1 cellular context compared by ENCODE assay signal in the genomic region with DNA sequence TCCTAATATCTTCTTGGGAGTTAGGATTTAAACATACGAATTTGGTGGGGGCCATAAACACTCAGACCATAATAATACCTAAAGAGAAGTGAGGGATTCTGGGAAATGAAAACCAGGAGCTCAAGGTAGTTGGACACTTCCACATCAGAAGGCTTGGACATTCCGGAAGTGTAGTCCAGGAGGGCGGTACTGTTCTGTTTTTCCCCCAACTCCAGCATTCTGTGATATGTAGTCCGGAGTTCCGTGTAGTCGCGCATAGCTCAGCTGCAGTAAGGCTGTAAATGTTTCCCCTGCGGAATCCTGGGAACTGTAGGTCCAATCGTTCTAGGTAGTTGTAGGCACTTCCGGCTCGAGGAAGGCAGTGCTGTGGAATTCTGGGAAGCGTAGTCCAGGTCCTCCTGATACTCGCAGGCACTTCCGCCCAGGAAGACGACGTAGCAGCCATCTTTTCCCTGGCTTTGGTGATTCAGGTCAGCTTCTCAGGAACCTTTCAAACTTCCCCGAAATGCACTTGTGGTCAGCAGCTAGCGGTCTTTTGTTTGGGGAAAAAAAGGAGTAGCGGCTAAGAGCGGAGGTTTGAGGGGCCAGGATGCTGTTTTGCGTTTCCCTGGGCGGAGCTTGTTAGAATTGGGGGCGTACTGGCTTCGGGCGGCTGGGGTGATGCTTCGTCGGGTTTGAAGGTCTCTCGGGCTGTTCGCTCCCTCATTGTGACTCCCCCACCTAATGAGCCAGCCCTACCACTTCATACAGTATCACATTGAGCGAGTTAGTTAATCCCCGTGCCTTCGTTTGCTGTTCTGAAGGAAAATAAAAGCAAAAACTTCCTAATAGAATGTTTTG.
A peak's percentile ranks its signal among the peaks of the same experiment; 100 is the strongest.
TF ChIP-seq lines count a peak whose summit lies in the region.

Gene ZNF226, plus strand, starts transcription at position 428 of the 840 bp plus-strand sequence. CDS start 4,981 bp downstream, outside the sequence.

TF ChIP-seq in HepG2, 621 proteins besides CTCF, POLR2A, EP300 and RAD21 (continued from another document and continues in another):
- TF ChIP-seq, protein P1, sequence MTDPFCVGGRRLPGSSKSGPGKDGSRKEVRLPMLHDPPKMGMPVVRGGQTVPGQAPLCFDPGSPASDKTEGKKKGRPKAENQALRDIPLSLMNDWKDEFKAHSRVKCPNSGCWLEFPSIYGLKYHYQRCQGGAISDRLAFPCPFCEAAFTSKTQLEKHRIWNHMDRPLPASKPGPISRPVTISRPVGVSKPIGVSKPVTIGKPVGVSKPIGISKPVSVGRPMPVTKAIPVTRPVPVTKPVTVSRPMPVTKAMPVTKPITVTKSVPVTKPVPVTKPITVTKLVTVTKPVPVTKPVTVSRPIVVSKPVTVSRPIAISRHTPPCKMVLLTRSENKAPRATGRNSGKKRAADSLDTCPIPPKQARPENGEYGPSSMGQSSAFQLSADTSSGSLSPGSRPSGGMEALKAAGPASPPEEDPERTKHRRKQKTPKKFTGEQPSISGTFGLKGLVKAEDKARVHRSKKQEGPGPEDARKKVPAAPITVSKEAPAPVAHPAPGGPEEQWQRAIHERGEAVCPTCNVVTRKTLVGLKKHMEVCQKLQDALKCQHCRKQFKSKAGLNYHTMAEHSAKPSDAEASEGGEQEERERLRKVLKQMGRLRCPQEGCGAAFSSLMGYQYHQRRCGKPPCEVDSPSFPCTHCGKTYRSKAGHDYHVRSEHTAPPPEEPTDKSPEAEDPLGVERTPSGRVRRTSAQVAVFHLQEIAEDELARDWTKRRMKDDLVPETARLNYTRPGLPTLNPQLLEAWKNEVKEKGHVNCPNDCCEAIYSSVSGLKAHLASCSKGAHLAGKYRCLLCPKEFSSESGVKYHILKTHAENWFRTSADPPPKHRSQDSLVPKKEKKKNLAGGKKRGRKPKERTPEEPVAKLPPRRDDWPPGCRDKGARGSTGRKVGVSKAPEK (CRISPR knock-in tag; IDR thresholded peaks at IDR 0.05; ENCODE audit: borderline replicate concordance) = no peak
- TF ChIP-seq NCOR1 (IDR thresholded peaks at IDR 0.05; ENCODE audit: borderline replicate concordance, low read length) = peak; percentile 27; the same call in 1 of the 2 replicates
- TF ChIP-seq ZNF510 (CRISPR knock-in tag; IDR thresholded peaks at IDR 0.05; ENCODE audit: low read depth) = 0 out of 2 replicates have a peak, but pooled peaks have one; percentile 47
- TF ChIP-seq ZNF350 (CRISPR knock-in tag; IDR thresholded peaks at IDR 0.05; ENCODE audit: borderline replicate concordance, low read depth) = peak; percentile 75; the same call in 1 of the 2 replicates
- no peak for TF ChIP-seq FOXP1 (IDR thresholded peaks at IDR 0.05)
- 0 out of 2 replicates have a peak, but pooled peaks have one; percentile 14 for TF ChIP-seq FOXP1 (CRISPR knock-in tag; IDR thresholded peaks at IDR 0.05)
- no peak for TF ChIP-seq PAF1 (CRISPR knock-in tag; IDR thresholded peaks at IDR 0.05)
- peak; percentile 28; the same call in 1 of the 2 replicates for TF ChIP-seq HDAC2 (CRISPR knock-in tag; IDR thresholded peaks at IDR 0.05)
- TF ChIP-seq ESRRA (CRISPR knock-in tag; IDR thresholded peaks at IDR 0.05; ENCODE audit: low read depth) = 0 out of 2 replicates have a peak, but pooled peaks have one; percentile 12
- TF ChIP-seq, protein P2, sequence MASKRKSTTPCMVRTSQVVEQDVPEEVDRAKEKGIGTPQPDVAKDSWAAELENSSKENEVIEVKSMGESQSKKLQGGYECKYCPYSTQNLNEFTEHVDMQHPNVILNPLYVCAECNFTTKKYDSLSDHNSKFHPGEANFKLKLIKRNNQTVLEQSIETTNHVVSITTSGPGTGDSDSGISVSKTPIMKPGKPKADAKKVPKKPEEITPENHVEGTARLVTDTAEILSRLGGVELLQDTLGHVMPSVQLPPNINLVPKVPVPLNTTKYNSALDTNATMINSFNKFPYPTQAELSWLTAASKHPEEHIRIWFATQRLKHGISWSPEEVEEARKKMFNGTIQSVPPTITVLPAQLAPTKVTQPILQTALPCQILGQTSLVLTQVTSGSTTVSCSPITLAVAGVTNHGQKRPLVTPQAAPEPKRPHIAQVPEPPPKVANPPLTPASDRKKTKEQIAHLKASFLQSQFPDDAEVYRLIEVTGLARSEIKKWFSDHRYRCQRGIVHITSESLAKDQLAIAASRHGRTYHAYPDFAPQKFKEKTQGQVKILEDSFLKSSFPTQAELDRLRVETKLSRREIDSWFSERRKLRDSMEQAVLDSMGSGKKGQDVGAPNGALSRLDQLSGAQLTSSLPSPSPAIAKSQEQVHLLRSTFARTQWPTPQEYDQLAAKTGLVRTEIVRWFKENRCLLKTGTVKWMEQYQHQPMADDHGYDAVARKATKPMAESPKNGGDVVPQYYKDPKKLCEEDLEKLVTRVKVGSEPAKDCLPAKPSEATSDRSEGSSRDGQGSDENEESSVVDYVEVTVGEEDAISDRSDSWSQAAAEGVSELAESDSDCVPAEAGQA (IDR thresholded peaks at IDR 0.05; ENCODE audit: low read depth) = peak; percentile 69
- TF ChIP-seq, protein P2 (CRISPR knock-in tag; IDR thresholded peaks at IDR 0.05; ENCODE audit: borderline replicate concordance) = no peak
- no peak for TF ChIP-seq ZNF766 (CRISPR knock-in tag; IDR thresholded peaks at IDR 0.05; ENCODE audit: borderline replicate concordance)
- TF ChIP-seq GABPA (IDR thresholded peaks at IDR 0.05; ENCODE audit: low read depth, low read length) = peak; percentile 90
- TF ChIP-seq GABPA (CRISPR knock-in tag; IDR thresholded peaks at IDR 0.05; ENCODE audit: low read depth) = peak; percentile 99
- 0 out of 2 replicates have a peak, but pooled peaks have one; percentile 17 for TF ChIP-seq CEBPG (CRISPR knock-in tag; IDR thresholded peaks at IDR 0.05)
- 0 out of 2 replicates have a peak, but pooled peaks have one; percentile 24 for TF ChIP-seq KLF11 (CRISPR knock-in tag; IDR thresholded peaks at IDR 0.05)
- no peak for TF ChIP-seq GFI1 (CRISPR knock-in tag; IDR thresholded peaks at IDR 0.05; ENCODE audit: borderline replicate concordance)
- TF ChIP-seq SP4 (CRISPR knock-in tag; IDR thresholded peaks at IDR 0.05) = 0 out of 2 replicates have a peak, but pooled peaks have one; percentile 52
- TF ChIP-seq SAP130 (CRISPR knock-in tag; IDR thresholded peaks at IDR 0.05; ENCODE audit: low read depth) = peak; percentile 98
- TF ChIP-seq, protein P3, sequence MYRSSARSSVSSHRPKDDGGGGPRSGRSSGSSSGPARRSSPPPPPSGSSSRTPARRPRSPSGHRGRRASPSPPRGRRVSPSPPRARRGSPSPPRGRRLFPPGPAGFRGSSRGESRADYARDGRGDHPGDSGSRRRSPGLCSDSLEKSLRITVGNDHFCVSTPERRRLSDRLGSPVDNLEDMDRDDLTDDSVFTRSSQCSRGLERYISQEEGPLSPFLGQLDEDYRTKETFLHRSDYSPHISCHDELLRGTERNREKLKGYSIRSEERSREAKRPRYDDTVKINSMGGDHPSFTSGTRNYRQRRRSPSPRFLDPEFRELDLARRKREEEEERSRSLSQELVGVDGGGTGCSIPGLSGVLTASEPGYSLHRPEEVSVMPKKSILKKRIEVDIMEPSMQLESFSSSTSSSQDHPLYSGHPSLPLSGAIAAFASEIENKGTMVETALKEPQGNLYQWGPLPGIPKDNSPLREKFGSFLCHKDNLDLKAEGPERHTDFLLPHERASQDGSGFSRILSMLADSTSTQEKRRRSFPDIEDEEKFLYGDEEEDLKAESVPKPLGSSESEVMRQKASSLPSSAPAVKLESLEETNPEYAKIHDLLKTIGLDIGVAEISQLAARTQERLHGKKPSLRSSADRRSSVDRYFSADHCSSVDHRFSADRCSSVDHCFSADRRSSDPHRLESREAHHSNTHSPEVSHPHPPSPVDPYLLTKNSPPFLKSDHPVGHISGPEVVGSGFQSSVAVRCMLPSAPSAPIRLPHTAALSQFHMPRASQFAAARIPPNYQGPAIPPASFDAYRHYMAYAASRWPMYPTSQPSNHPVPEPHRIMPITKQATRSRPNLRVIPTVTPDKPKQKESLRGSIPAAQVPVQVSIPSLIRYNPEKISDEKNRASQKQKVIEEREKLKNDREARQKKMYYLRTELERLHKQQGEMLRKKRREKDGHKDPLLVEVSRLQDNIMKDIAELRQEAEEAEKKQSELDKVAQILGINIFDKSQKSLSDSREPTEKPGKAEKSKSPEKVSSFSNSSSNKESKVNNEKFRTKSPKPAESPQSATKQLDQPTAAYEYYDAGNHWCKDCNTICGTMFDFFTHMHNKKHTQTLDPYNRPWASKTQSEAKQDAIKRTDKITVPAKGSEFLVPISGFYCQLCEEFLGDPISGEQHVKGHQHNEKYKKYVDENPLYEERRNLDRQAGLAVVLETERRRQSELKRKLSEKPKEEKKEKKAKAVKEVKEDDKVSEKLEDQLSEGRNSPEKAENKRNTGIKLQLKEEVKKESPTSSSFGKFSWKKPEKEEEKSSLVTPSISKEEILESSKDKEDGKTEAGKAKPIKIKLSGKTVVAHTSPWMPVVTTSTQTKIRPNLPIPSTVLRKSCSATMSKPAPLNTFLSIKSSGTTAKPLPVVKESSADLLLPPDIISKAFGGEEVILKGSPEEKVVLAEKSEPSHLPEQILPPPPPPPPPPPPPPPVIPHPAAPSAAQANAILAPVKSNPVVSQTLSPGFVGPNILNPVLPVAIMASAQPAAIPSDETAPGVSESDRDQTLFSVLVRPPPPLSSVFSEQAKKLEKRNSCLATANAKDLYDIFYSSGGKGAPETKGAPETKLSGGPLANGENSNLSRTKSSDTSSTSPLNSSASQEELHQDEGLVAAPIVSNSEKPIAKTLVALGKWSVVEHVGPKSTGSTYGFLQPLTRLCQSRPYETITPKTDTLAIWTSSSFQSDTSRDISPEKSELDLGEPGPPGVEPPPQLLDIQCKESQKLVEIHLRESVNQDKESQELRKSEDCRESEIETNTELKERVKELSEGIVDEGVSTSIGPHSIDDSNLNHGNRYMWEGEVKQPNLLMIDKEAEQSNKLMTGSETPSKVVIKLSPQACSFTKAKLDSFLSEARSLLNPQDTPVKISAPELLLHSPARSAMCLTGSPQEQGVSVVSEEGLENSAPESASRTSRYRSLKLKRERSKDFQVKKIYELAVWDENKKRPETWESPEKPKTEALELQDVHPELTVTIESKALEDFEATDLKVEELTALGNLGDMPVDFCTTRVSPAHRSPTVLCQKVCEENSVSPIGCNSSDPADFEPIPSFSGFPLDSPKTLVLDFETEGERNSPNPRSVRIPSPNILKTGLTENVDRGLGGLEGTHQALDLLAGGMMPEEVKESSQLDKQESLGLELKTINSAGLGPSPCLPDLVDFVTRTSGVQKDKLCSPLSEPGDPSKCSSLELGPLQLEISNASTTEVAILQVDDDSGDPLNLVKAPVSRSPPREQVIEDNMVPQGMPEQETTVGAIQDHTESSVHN (CRISPR knock-in tag; IDR thresholded peaks at IDR 0.05) = 0 out of 2 replicates have a peak, but pooled peaks have one; percentile 30
- TF ChIP-seq, protein P4, sequence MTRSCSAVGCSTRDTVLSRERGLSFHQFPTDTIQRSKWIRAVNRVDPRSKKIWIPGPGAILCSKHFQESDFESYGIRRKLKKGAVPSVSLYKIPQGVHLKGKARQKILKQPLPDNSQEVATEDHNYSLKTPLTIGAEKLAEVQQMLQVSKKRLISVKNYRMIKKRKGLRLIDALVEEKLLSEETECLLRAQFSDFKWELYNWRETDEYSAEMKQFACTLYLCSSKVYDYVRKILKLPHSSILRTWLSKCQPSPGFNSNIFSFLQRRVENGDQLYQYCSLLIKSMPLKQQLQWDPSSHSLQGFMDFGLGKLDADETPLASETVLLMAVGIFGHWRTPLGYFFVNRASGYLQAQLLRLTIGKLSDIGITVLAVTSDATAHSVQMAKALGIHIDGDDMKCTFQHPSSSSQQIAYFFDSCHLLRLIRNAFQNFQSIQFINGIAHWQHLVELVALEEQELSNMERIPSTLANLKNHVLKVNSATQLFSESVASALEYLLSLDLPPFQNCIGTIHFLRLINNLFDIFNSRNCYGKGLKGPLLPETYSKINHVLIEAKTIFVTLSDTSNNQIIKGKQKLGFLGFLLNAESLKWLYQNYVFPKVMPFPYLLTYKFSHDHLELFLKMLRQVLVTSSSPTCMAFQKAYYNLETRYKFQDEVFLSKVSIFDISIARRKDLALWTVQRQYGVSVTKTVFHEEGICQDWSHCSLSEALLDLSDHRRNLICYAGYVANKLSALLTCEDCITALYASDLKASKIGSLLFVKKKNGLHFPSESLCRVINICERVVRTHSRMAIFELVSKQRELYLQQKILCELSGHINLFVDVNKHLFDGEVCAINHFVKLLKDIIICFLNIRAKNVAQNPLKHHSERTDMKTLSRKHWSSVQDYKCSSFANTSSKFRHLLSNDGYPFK (CRISPR knock-in tag; IDR thresholded peaks at IDR 0.05; ENCODE audit: borderline replicate concordance) = peak; percentile 71
- TF ChIP-seq ONECUT2 (CRISPR knock-in tag; IDR thresholded peaks at IDR 0.05) = no peak
- 0 out of 2 replicates have a peak, but pooled peaks have one; percentile 17 for TF ChIP-seq ZNF644 (CRISPR knock-in tag; IDR thresholded peaks at IDR 0.05; ENCODE audit: low read depth)
- TF ChIP-seq ZNF367 (CRISPR knock-in tag; IDR thresholded peaks at IDR 0.05; ENCODE audit: borderline replicate concordance) = no peak
- TF ChIP-seq ELF1 (CRISPR knock-in tag; IDR thresholded peaks at IDR 0.05) = peak; percentile 99
- TF ChIP-seq ZNF251 (CRISPR knock-in tag; IDR thresholded peaks at IDR 0.05) = no peak
- peak; percentile 52; the same call in 1 of the 2 replicates for TF ChIP-seq ZNF761 (CRISPR knock-in tag; conservative IDR thresholded peaks at IDR 0.05)
- no peak for TF ChIP-seq ZNF329 (CRISPR knock-in tag; IDR thresholded peaks at IDR 0.05; ENCODE audit: low read depth)
- TF ChIP-seq NBN (conservative IDR thresholded peaks at IDR 0.05) = no peak
